ENCODE assay signal across 8 cellular contexts in the genomic region with DNA sequence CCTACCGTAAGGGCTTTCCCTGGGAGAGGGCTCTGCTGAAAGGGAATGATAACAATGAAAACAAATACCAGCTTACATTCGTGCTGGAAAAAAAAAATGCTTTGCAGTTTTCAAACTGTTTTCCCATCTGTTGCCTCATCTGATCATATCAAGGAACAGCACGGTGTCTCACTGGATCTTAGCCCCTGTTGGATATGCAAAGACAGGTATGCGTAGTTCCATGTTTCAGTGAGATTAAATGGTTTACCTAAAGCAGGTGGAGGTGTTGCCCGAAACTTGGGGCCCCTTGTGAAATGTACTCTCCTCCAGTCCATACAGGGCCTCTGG.
A peak's percentile ranks its signal among the peaks of the same experiment; 100 is the strongest.
DNase-seq lines count a peak whose midpoint lies in the region; ATAC-seq and TF ChIP-seq lines count a peak whose summit lies in the region.

No MANE protein-coding gene starts in this region.

- peak overlapping the region; percentile 85 for H3K27ac Mint-ChIP-seq in activated B cell treated with CpG ODN at 0.5 μM for 24 hours
- peak overlapping the region; percentile 76 for H3K27ac Mint-ChIP-seq in stimulated activated effector memory CD8-positive, alpha-beta T cell treated with anti-CD3 and anti-CD28 coated beads, Interleukin-12 subunit alpha, Interleukin-12 subunit beta, amount 100 ng/mL, for 72 hours

- ATAC-seq in activated B cell treated with CpG ODN at 0.5 μM for 24 hours (ENCODE audit: low read depth) (no peak), HG02588 (IDR thresholded peaks at IDR 0.05; ENCODE audit: unreplicated experiment) (no peak)
- ATAC-seq in stimulated activated effector memory CD8-positive, alpha-beta T cell treated with anti-CD3 and anti-CD28 coated beads, Interleukin-12 subunit alpha, Interleukin-12 subunit beta, amount 100 ng/mL, for 72 hours: no peak

- H3K4me3 ChIP-seq in iPS-18a (ENCODE audit: low read length) (peak overlapping the region; percentile 90), brain microvascular endothelial cell (ENCODE audit: low read depth, low read length) (no peak overlapping the region)

- H3K27me3 ChIP-seq in iPS-18a (ENCODE audit: control insufficient read depth, insufficient read depth, low read length): peaks cover 38% of the 10 kb centered on the region
- peaks cover 11% of the 10 kb centered on the region for H3K27me3 ChIP-seq in brain microvascular endothelial cell (replicated peaks)

- CTCF ChIA-PET in activated B cell treated with CpG ODN at 0.5 μM for 24 hours (lab: Charles Lee): no interaction called here

- H3K27ac ChIP-seq in iPS-18a (ENCODE audit: low read length) (no peak overlapping the region), brain microvascular endothelial cell (no peak overlapping the region)

- H3K9ac ChIP-seq in iPS-18a (ENCODE audit: low read length): no peak overlapping the region

- no peaks in the 10 kb centered on the region for H3K9me3 Mint-ChIP-seq in activated B cell treated with CpG ODN at 0.5 μM for 24 hours
- no peaks in the 10 kb centered on the region for H3K9me3 Mint-ChIP-seq in stimulated activated effector memory CD8-positive, alpha-beta T cell treated with anti-CD3 and anti-CD28 coated beads, Interleukin-12 subunit alpha, Interleukin-12 subunit beta, amount 100 ng/mL, for 72 hours

- intact Hi-C loops in activated B cell treated with CpG ODN at 0.5 μM for 24 hours (cut with micrococcal nuclease): loop anchor here (5.0 kb wide), 2 partner anchors 51 to 81 kb away; no protein-coding TSS in a partner anchor

- POLR2A ChIA-PET in activated B cell treated with CpG ODN at 0.5 μM for 24 hours (lab: Charles Lee): no interaction called here

- DNase-seq in NCI-H526 treated with DMSO at 0.1 percent for 48 hours (lab: John Stamatoyannopoulos, UW): peak; percentile 49
- DNase-seq in NCI-H526 (lab: John Stamatoyannopoulos, UW): no peak
- no peak for DNase-seq in activated B cell treated with CpG ODN at 0.5 μM for 24 hours
- no peak for DNase-seq in stimulated activated effector memory CD8-positive, alpha-beta T cell treated with anti-CD3 and anti-CD28 coated beads, Interleukin-12 subunit alpha, Interleukin-12 subunit beta, amount 100 ng/mL, for 72 hours (ENCODE audit: low spot score in 2 of 2)
- no peak for DNase-seq in epidermal melanocyte (ENCODE audit: insufficient read length, low spot score)
- DNase-seq in brain microvascular endothelial cell: no peak

- H3K9me3 ChIP-seq in iPS-18a (ENCODE audit: control insufficient read depth, low read depth, low read length): no peaks in the 10 kb centered on the region

- peaks cover 8% of the 10 kb centered on the region for H3K36me3 Mint-ChIP-seq in activated B cell treated with CpG ODN at 0.5 μM for 24 hours (ENCODE audit: low read depth)
- no peaks in the 10 kb centered on the region for H3K36me3 Mint-ChIP-seq in stimulated activated effector memory CD8-positive, alpha-beta T cell treated with anti-CD3 and anti-CD28 coated beads, Interleukin-12 subunit alpha, Interleukin-12 subunit beta, amount 100 ng/mL, for 72 hours

- H3K4me1 ChIP-seq in iPS-18a (ENCODE audit: control insufficient read depth, low read depth, low read length): peaks cover 13% of the 10 kb centered on the region

- peak overlapping the region; percentile 93 for H3K4me3 Mint-ChIP-seq in activated B cell treated with CpG ODN at 0.5 μM for 24 hours
- H3K4me3 Mint-ChIP-seq in stimulated activated effector memory CD8-positive, alpha-beta T cell treated with anti-CD3 and anti-CD28 coated beads, Interleukin-12 subunit alpha, Interleukin-12 subunit beta, amount 100 ng/mL, for 72 hours: peak overlapping the region; percentile 93

- no peaks in the 10 kb centered on the region for H3K27me3 Mint-ChIP-seq in activated B cell treated with CpG ODN at 0.5 μM for 24 hours

- peaks cover 23% of the 10 kb centered on the region for H3K4me1 Mint-ChIP-seq in activated B cell treated with CpG ODN at 0.5 μM for 24 hours
- peaks cover 30% of the 10 kb centered on the region for H3K4me1 Mint-ChIP-seq in stimulated activated effector memory CD8-positive, alpha-beta T cell treated with anti-CD3 and anti-CD28 coated beads, Interleukin-12 subunit alpha, Interleukin-12 subunit beta, amount 100 ng/mL, for 72 hours

- in situ Hi-C loops in brain microvascular endothelial cell (cut with HindIII; ENCODE audit: low pct_ligation_motif_present, low sequenced_read_pairs): no loop called here

- TF ChIP-seq CTCF in activated B cell treated with CpG ODN at 0.5 μM for 24 hours (IDR thresholded peaks at IDR 0.05) (no peak), brain microvascular endothelial cell (IDR thresholded peaks at IDR 0.05; ENCODE audit: low read depth, low read length, missing control alignments) (no peak)

- H3K36me3 ChIP-seq in iPS-18a (ENCODE audit: control insufficient read depth, low read depth, low read length) (no peaks in the 10 kb centered on the region), brain microvascular endothelial cell (replicated peaks) (no peaks in the 10 kb centered on the region)
